ENCODE assay signal across 12 cellular contexts in the genomic region with DNA sequence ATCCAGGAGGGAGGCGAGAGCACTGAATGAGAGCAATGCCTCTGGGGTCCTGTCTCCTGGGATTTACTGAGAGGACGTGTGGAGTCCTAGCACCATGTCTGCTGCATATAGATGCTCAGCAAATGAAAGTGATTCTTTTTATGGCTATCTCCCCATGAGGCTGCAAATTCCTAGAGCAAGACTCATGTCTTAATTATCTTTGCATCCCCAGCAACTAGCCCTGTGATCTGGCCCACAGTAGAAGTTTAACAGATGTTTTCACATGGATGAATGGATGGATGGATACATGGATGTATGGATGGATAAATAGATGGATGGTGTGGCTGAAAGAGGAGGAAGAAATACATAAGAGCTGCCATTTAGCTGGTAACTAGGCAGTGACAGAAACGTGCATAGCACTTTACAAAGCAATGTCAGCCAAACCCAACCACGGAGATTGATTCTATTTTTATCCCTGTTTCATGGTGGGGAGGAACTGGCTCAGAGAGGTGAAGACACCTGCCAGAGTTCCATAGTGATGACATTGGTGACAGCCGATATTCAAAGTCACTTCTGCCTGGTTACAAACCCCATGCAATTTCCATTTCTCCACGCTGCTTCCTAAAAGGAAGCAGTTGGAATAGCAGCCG. TPM values are rescaled to one million over a fixed set of nuclear protein-coding genes. Genes with fewer than 3 reads are reported as not detected.
A peak's percentile ranks its signal among the peaks of the same experiment; 100 is the strongest.
DNase-seq lines count a peak whose midpoint lies in the region; ATAC-seq and TF ChIP-seq lines count a peak whose summit lies in the region.
"Had no signal": no experiment of that assay in that cellular context is flagged by ENCODE, and none has a peak within 500 bp of the region (broad histone marks: within the 10 kb centered on the region; RNA-seq: fewer than 3 reads in every experiment).

No MANE protein-coding gene starts in this region.

- no peaks in the 10 kb centered on the region for H3K36me3 Mint-ChIP-seq in type B pancreatic cell

- peak overlapping the region in 1 of 2 donors; percentile 48 for H3K27ac ChIP-seq in right atrium auricular region
- H3K27ac ChIP-seq: upper lobe of left lung had no signal

- DNase-seq in Right ventricle myocardium inferior (ENCODE audit: missing footprints) (no peak), right atrium auricular region (ENCODE audit: low spot score) (no peak), NCI-H510A (lab: John Stamatoyannopoulos, UW) (peak; percentile 10), fibroblast of pulmonary artery (ENCODE audit: low read depth) (peak; percentile 31), type B pancreatic cell (ENCODE audit: extremely low spot score, unreplicated experiment) (no peak), mucosa of descending colon (no peak), SW 1271 (lab: John Stamatoyannopoulos, UW) (no peak)
- DNase-seq: activated CD4-positive, alpha-beta memory T cell treated with anti-CD3 and anti-CD28 coated beads, Interleukin-2, amount 10 ng/mL, durations not matched to agents 7 days and 5 days; upper lobe of left lung had no signal

- no peak overlapping the region for H3K4me3 Mint-ChIP-seq in type B pancreatic cell
- H3K4me3 Mint-ChIP-seq: activated CD4-positive, alpha-beta memory T cell treated with anti-CD3 and anti-CD28 coated beads, Interleukin-2, amount 10 ng/mL, durations not matched to agents 7 days and 5 days; B cell; T-helper 1 cell treated with Interleukin-12 subunit alpha and Interleukin-12 subunit beta and Interleukin-4 antibody, amounts not matched to agents 30 μg/mL and 1 μg/mL, for 36 hours had no signal

- H3K27ac Mint-ChIP-seq in type B pancreatic cell, result peak overlapping the region; percentile 1
- H3K27ac Mint-ChIP-seq: activated CD4-positive, alpha-beta memory T cell treated with anti-CD3 and anti-CD28 coated beads, Interleukin-2, amount 10 ng/mL, durations not matched to agents 7 days and 5 days; B cell; T-helper 1 cell treated with Interleukin-12 subunit alpha and Interleukin-12 subunit beta and Interleukin-4 antibody, amounts not matched to agents 30 μg/mL and 1 μg/mL, for 36 hours had no signal

- H3K27me3 Mint-ChIP-seq in type B pancreatic cell, result peaks cover 9% of the 10 kb centered on the region

- ATAC-seq in Right ventricle myocardium inferior (peak; percentile 74), mucosa of descending colon (no peak), HG03457 (IDR thresholded peaks at IDR 0.05; ENCODE audit: unreplicated experiment) (no peak)

- H3K4me1 ChIP-seq in right atrium auricular region (peaks cover 0 to 15% of the 10 kb centered on the region in 2 donors), mucosa of descending colon (ENCODE audit: low read depth) (peaks cover 4% of the 10 kb centered on the region)

- H3K4me1 Mint-ChIP-seq in type B pancreatic cell (ENCODE audit: unreplicated experiment), result peaks cover 22% of the 10 kb centered on the region
- H3K4me1 Mint-ChIP-seq: activated CD4-positive, alpha-beta memory T cell treated with anti-CD3 and anti-CD28 coated beads, Interleukin-2, amount 10 ng/mL, durations not matched to agents 7 days and 5 days had no signal

- H3K4me3 ChIP-seq in right atrium auricular region, result no peak overlapping the region
- H3K4me3 ChIP-seq in fibroblast of pulmonary artery (replicated peaks; ENCODE audit: low read depth, low read length), result no peak overlapping the region
- no peak overlapping the region for H3K4me3 ChIP-seq in mucosa of descending colon
- H3K4me3 ChIP-seq: upper lobe of left lung had no signal

- TF ChIP-seq CTCF in right atrium auricular region (IDR thresholded peaks at IDR 0.05) (no peak), fibroblast of pulmonary artery (IDR thresholded peaks at IDR 0.05; ENCODE audit: low read length, missing control alignments) (no peak), type B pancreatic cell (conservative IDR thresholded peaks at IDR 0.05) (no peak), mucosa of descending colon (IDR thresholded peaks at IDR 0.05) (no peak)

- no peaks in the 10 kb centered on the region for H3K9me3 ChIP-seq in right atrium auricular region
- no peaks in the 10 kb centered on the region for H3K9me3 ChIP-seq in mucosa of descending colon
- H3K9me3 ChIP-seq: upper lobe of left lung had no signal

- H3K36me3 ChIP-seq in right atrium auricular region (no peaks in the 10 kb centered on the region), mucosa of descending colon (ENCODE audit: low read depth) (no peaks in the 10 kb centered on the region)
- H3K36me3 ChIP-seq: upper lobe of left lung had no signal

- no peaks in the 10 kb centered on the region for H3K27me3 ChIP-seq in right atrium auricular region
- H3K27me3 ChIP-seq: upper lobe of left lung had no signal

- H3K9me3 Mint-ChIP-seq in type B pancreatic cell, result no peaks in the 10 kb centered on the region
- H3K9me3 Mint-ChIP-seq: activated CD4-positive, alpha-beta memory T cell treated with anti-CD3 and anti-CD28 coated beads, Interleukin-2, amount 10 ng/mL, durations not matched to agents 7 days and 5 days; T-helper 1 cell treated with Interleukin-12 subunit alpha and Interleukin-12 subunit beta and Interleukin-4 antibody, amounts not matched to agents 30 μg/mL and 1 μg/mL, for 36 hours had no signal

- intact Hi-C loops in Right ventricle myocardium inferior (cut with DNase I), result no loop called here
- intact Hi-C loops in mucosa of descending colon (cut with DNase I, micrococcal nuclease), result loop anchor here in 1 of 2 donors (5.0 kb wide), 1 partner anchor 287 kb away; no protein-coding TSS in a partner anchor

RNA-seq across cellular contexts. Expression of a gene that starts 32.7 kb away (rescaled TPM):
- total RNA-seq in Right ventricle myocardium inferior (17.9 TPM), right atrium auricular region (10 to 100 TPM; 10.4 to 12.5 TPM), type B pancreatic cell (ENCODE audit: low replicate concordance) (26.9 and 27.3 TPM in 2 replicates), mucosa of descending colon (10 to 100 TPM; 14.8 to 28.0 (median 16.7) TPM)

Comparison
In these comparisons a context has a peak if more than half of its experiments do, and no peak if none do; other contexts are left out.
1. DNase-seq: peak in NCI-H510A (single experiment) and fibroblast of pulmonary artery (single experiment); none in Right ventricle myocardium inferior (single experiment), right atrium auricular region (single experiment), type B pancreatic cell (single experiment), mucosa of descending colon (0 of 3) and SW 1271 (0 of 2).